ENCODE assay signal across 11 cellular contexts in genomic region chr1:108947871-108948525, GRCh38. TPM values are rescaled to one million over a fixed set of nuclear protein-coding genes. Genes with fewer than 3 reads are reported as not detected.
A peak's percentile ranks its signal among the peaks of the same experiment; 100 is the strongest.
DNase-seq lines count a peak whose midpoint lies in the region; FAIRE-seq and TF ChIP-seq lines count a peak whose summit lies in the region.
"Had no signal": no experiment of that assay in that cellular context is flagged by ENCODE, and none has a peak within 500 bp of the region (broad histone marks: within the 10 kb centered on the region; RNA-seq: fewer than 3 reads in every experiment).

No MANE protein-coding gene starts in this region.

- no peak for TF ChIP-seq POLR2A in GM12892 (IDR thresholded peaks at IDR 0.05; ENCODE audit: low read depth, low read length)
- no peak for TF ChIP-seq POLR2A in prostate gland (IDR thresholded peaks at IDR 0.05)

- no peak for TF ChIP-seq CTCF in chondrocyte (IDR thresholded peaks at IDR 0.05)
- no peak for TF ChIP-seq CTCF in prostate gland (IDR thresholded peaks at IDR 0.05)

- no peaks in the 10 kb centered on the region for H3K9me3 ChIP-seq in prostate gland

- H3K4me3 Mint-ChIP-seq in chondrocyte (ENCODE audit: unreplicated experiment), result peak overlapping the region; percentile 9
- H3K4me3 Mint-ChIP-seq: T-helper 1 cell treated with Interleukin-12 subunit alpha and Interleukin-12 subunit beta and Interleukin-4 antibody, amounts not matched to agents 30 μg/mL and 1 μg/mL, for 36 hours had no signal

- FAIRE-seq in GM12892 (lab: Jason Lieb, UNC), result peak; percentile 24
- FAIRE-seq: colon, GM18507 had no signal

- no peaks in the 10 kb centered on the region for H3K27me3 Mint-ChIP-seq in chondrocyte (ENCODE audit: low read depth)

- H3K4me3 ChIP-seq in prostate gland, result no peak overlapping the region

- H3K9me3 Mint-ChIP-seq in chondrocyte (ENCODE audit: low read depth), result no peaks in the 10 kb centered on the region
- H3K9me3 Mint-ChIP-seq: T-helper 1 cell treated with Interleukin-12 subunit alpha and Interleukin-12 subunit beta and Interleukin-4 antibody, amounts not matched to agents 30 μg/mL and 1 μg/mL, for 36 hours had no signal

- H3K27me3 ChIP-seq in prostate gland (replicated peaks; ENCODE audit: insufficient read depth), result no peaks in the 10 kb centered on the region

- intact Hi-C loops in prostate gland (cut with DNase I), result no loop called here

- 6% methylated on average over 6 of the region's 6 CpGs for WGBS in prostate gland

- H3K4me1 Mint-ChIP-seq in chondrocyte (ENCODE audit: low read depth), result peaks cover 19% of the 10 kb centered on the region

- DNase-seq in GM12892 (ENCODE audit: insufficient read length) (no peak), chondrocyte (ENCODE audit: low spot score) (no peak), iPS DF 4.7 (ENCODE audit: extremely low read depth, low spot score) (peak; percentile 30), prostate gland (ENCODE audit: low spot score) (peak; percentile 14), kidney glomerular epithelial cell (lab: John Stamatoyannopoulos, UW) (no peak), SW 1271 (lab: John Stamatoyannopoulos, UW) (no peak), HK-2 (ENCODE audit: unreplicated experiment) (no peak)
- DNase-seq in activated naive CD4-positive, alpha-beta T cell treated with anti-CD3 and anti-CD28 coated beads, Interleukin-2, amount 50 U/mL, for 16 hours, result no peak

- peaks cover 10% of the 10 kb centered on the region for H3K36me3 Mint-ChIP-seq in chondrocyte (ENCODE audit: low read depth)

- H3K4me1 ChIP-seq in prostate gland (replicated peaks), result no peaks in the 10 kb centered on the region

- peak overlapping the region; percentile 85 for H3K27ac Mint-ChIP-seq in chondrocyte (ENCODE audit: unreplicated experiment)
- H3K27ac Mint-ChIP-seq: T-helper 1 cell treated with Interleukin-12 subunit alpha and Interleukin-12 subunit beta and Interleukin-4 antibody, amounts not matched to agents 30 μg/mL and 1 μg/mL, for 36 hours had no signal

- peak overlapping the region; percentile 41 to 60 for H3K27ac ChIP-seq in prostate gland

- no peaks in the 10 kb centered on the region for H3K36me3 ChIP-seq in prostate gland

RNA-seq across cellular contexts. Expression of gene CLCC1, which starts 15.3 kb away (rescaled TPM):
- 18.0 TPM for polyA plus RNA-seq in GM12892 (2012; ENCODE audit: missing spikeins)
- total RNA-seq in chondrocyte (41.7 to 49.7 TPM (median 46.9 TPM) in 3 replicates), prostate gland (10 to 100 TPM; 30.5 to 33.3 TPM)

Comparison
In these comparisons a context has a peak if more than half of its experiments do, and no peak if none do; other contexts are left out.
1. DNase-seq: peak in iPS DF 4.7 (single experiment) and prostate gland (single experiment); none in GM12892 (single experiment), chondrocyte (single experiment), kidney glomerular epithelial cell (single experiment), SW 1271 (0 of 2), activated naive CD4-positive, alpha-beta T cell treated with anti-CD3 and anti-CD28 coated beads, Interleukin-2, amount 50 U/mL, for 16 hours (single experiment) and HK-2 (single experiment).